In the genomic region with DNA sequence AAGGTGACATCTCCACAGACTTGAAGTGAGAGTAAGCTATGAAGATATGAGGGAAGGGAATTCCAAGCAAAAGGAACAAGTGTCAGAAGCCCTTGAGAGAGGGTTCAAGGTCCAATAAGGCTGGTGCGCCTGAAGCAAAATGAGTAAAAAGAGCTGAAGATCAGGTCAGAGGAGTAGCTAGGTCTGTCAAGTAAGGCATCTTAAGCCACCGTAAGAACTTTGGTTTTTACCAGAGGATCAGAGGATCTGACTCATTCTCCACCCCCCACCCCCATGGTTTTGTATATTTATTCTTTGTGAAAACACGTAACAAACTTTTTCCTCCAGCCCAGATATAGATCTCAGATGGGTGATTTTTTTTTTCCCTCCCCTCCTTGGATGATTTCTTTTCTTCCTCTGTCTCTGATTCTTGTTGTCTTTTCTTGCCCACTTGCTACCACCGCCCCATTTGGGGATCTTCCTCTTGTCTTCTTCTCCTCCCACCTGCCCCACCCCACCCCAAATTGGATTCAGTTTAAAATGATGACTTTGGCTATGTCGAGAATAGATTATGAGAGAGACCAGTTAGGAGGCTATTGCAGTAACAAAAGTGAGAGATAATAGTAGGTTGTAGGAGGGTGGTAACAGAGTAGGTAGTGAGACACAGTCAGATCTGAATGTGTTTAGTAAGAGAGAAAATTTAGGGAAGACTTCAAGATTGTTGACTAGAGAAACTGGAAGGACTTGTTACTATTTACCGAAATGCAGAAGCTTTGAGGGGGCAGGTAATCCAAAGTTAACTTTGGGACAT, we compare ENCODE assay signal across 11 cellular contexts. TPM values are rescaled to one million over a fixed set of nuclear protein-coding genes. Genes with fewer than 3 reads are reported as not detected.
A peak's percentile ranks its signal among the peaks of the same experiment; 100 is the strongest.
DNase-seq lines count a peak whose midpoint lies in the region; ATAC-seq and TF ChIP-seq lines count a peak whose summit lies in the region.
"Had no signal": no experiment of that assay in that cellular context is flagged by ENCODE, and none has a peak within 500 bp of the region (broad histone marks: within the 10 kb centered on the region; RNA-seq: fewer than 3 reads in every experiment).

No MANE protein-coding gene starts in this region.

- peak overlapping the region; percentile 71 for H3K27ac Mint-ChIP-seq in HFFc6
- peak overlapping the region; percentile 86 for H3K27ac Mint-ChIP-seq in activated T-helper 17 cell treated with anti-CD3 and anti-CD28 coated beads, Interleukin-2, amount 50 U/mL, for 72 hours
- H3K27ac Mint-ChIP-seq in progenitor cell of endocrine pancreas = peak overlapping the region; percentile 79
- H3K27ac Mint-ChIP-seq in type B pancreatic cell = no peak overlapping the region

- TF ChIP-seq CTCF in HFFc6 (IDR thresholded peaks at IDR 0.05) (no peak), progenitor cell of endocrine pancreas (IDR thresholded peaks at IDR 0.05; ENCODE audit: unreplicated experiment) (no peak), mammary epithelial cell (conservative IDR thresholded peaks at IDR 0.05 in 1 of 2, IDR thresholded peaks at IDR 0.05 in 1 of 2; ENCODE audit: extremely low read depth in 1 of 2, insufficient read depth in 1 of 2, low read depth in 1 of 2, low read length in 2 of 2) (no peak), type B pancreatic cell (conservative IDR thresholded peaks at IDR 0.05) (no peak), tibial artery (IDR thresholded peaks at IDR 0.05) (no peak)

- DNase-seq in AG08396 (ENCODE audit: low spot score) = peak; percentile 49
- peak; percentile 49 for DNase-seq in HFFc6
- no peak for DNase-seq in progenitor cell of endocrine pancreas (ENCODE audit: low spot score, unreplicated experiment)
- DNase-seq in mammary epithelial cell = no peak
- DNase-seq in type B pancreatic cell (ENCODE audit: extremely low spot score, unreplicated experiment) = no peak
- DNase-seq in tibial artery = no peak
- DNase-seq: NCI-H510A, SHP77 treated with DMSO at 0.1 percent for 48 hours had no signal

- H3K9me3 Mint-ChIP-seq in HFFc6 = no peaks in the 10 kb centered on the region
- H3K9me3 Mint-ChIP-seq in activated T-helper 17 cell treated with anti-CD3 and anti-CD28 coated beads, Interleukin-2, amount 50 U/mL, for 72 hours = no peaks in the 10 kb centered on the region
- H3K9me3 Mint-ChIP-seq in progenitor cell of endocrine pancreas (ENCODE audit: low read depth) = no peaks in the 10 kb centered on the region
- no peaks in the 10 kb centered on the region for H3K9me3 Mint-ChIP-seq in type B pancreatic cell

- ATAC-seq in activated T-helper 17 cell treated with anti-CD3 and anti-CD28 coated beads, Interleukin-2, amount 50 U/mL, for 72 hours (replicated peaks) = peak; percentile 89
- no peak for ATAC-seq in GM19324 (IDR thresholded peaks at IDR 0.05; ENCODE audit: low FRiP score, unreplicated experiment)

- no peak overlapping the region for H3K27ac ChIP-seq in mammary epithelial cell (ENCODE audit: insufficient read depth, low read depth, low read length)
- H3K27ac ChIP-seq in tibial artery = no peak overlapping the region
- H3K27ac ChIP-seq: BLaER1 treated with 17β-estradiol and CSF1 and Interleukin-3, amounts not matched to agents 10 nM and 100 nM had no signal

- peaks cover 13% of the 10 kb centered on the region for H3K36me3 ChIP-seq in mammary epithelial cell (ENCODE audit: insufficient read depth, low read length)
- peaks cover 13 to 26% (median 25%) of the 10 kb centered on the region in 3 donors for H3K36me3 ChIP-seq in tibial artery

- intact Hi-C loops in mammary epithelial cell (cut with micrococcal nuclease) (loop anchor here (10.0 kb wide), 1 partner anchor 673 kb away; no protein-coding TSS in a partner anchor), tibial artery (cut with DNase I; ENCODE audit: low total_unique reads) (no loop called here)

- in situ Hi-C loops in mammary epithelial cell (cut with MboI; ENCODE audit: low sequenced_read_pairs in 2 of 2) = no loop called here

- no peak overlapping the region for H3K4me2 ChIP-seq in mammary epithelial cell (ENCODE audit: insufficient read depth, low read depth, low read length)
- H3K4me2 ChIP-seq: BLaER1 treated with 17β-estradiol and CSF1 and Interleukin-3, amounts not matched to agents 10 nM and 100 nM had no signal

- dilution Hi-C loops in mammary epithelial cell (cut with HindIII; ENCODE audit: low sequenced_read_pairs) = no loop called here

- H3K4me3 Mint-ChIP-seq in HFFc6 (peak overlapping the region; percentile 61), progenitor cell of endocrine pancreas (ENCODE audit: low read depth) (no peak overlapping the region), type B pancreatic cell (no peak overlapping the region)
- peak overlapping the region; percentile 74 for H3K4me3 Mint-ChIP-seq in activated T-helper 17 cell treated with anti-CD3 and anti-CD28 coated beads, Interleukin-2, amount 50 U/mL, for 72 hours

- 89% methylated on average over 5 of the region's 6 CpGs for WGBS in mammary epithelial cell (ENCODE audit: low coverage, missing lambda C conversion rate)

- peaks cover 12% of the 10 kb centered on the region for H3K4me1 ChIP-seq in mammary epithelial cell (ENCODE audit: insufficient read depth, low read length)
- H3K4me1 ChIP-seq in tibial artery = peaks cover 0 to 9% (median 5%) of the 10 kb centered on the region in 4 donors

- H3K36me3 Mint-ChIP-seq in HFFc6 (ENCODE audit: low read depth) (peaks cover 42% of the 10 kb centered on the region), progenitor cell of endocrine pancreas (ENCODE audit: insufficient read depth) (peaks cover 13% of the 10 kb centered on the region), type B pancreatic cell (peaks cover 21% of the 10 kb centered on the region)
- peaks cover 59% of the 10 kb centered on the region for H3K36me3 Mint-ChIP-seq in activated T-helper 17 cell treated with anti-CD3 and anti-CD28 coated beads, Interleukin-2, amount 50 U/mL, for 72 hours (ENCODE audit: low read depth)

- H3K9me3 ChIP-seq in mammary epithelial cell (replicated peaks; ENCODE audit: insufficient read depth, low read length) = no peaks in the 10 kb centered on the region
- H3K9me3 ChIP-seq in tibial artery = no peaks in the 10 kb centered on the region
- H3K9me3 ChIP-seq: BLaER1 treated with 17β-estradiol and CSF1 and Interleukin-3, amounts not matched to agents 10 nM and 100 nM had no signal

- H3K4me3 ChIP-seq in mammary epithelial cell (replicated peaks in 1 of 3; ENCODE audit: insufficient read depth in 1 of 3, low read depth in 2 of 3, low read length in 3 of 3) (no peak overlapping the region), tibial artery (no peak overlapping the region)
- H3K4me3 ChIP-seq: BLaER1 treated with 17β-estradiol and CSF1 and Interleukin-3, amounts not matched to agents 10 nM and 100 nM had no signal

- no peak overlapping the region for H2AFZ ChIP-seq in mammary epithelial cell (ENCODE audit: low read depth, low read length)

- H3K27me3 Mint-ChIP-seq in HFFc6 (ENCODE audit: insufficient read depth) = peaks cover 2% of the 10 kb centered on the region
- H3K27me3 Mint-ChIP-seq in activated T-helper 17 cell treated with anti-CD3 and anti-CD28 coated beads, Interleukin-2, amount 50 U/mL, for 72 hours = no peaks in the 10 kb centered on the region
- H3K27me3 Mint-ChIP-seq in progenitor cell of endocrine pancreas = no peaks in the 10 kb centered on the region
- H3K27me3 Mint-ChIP-seq in type B pancreatic cell = no peaks in the 10 kb centered on the region

- H3K79me2 ChIP-seq in mammary epithelial cell (ENCODE audit: insufficient read depth, low read length) = peaks cover 51% of the 10 kb centered on the region

- CTCF ChIA-PET in mammary epithelial cell (lab: Charles Lee; ENCODE audit: low non-redundant PET) = no interaction called here

- peaks cover 3% of the 10 kb centered on the region for H4K20me1 ChIP-seq in mammary epithelial cell (ENCODE audit: insufficient read depth, low read length)

- BruUV-seq in mammary epithelial cell (replicated peaks; lab: Mats Ljungman, UMichigan) = no TSS peak

- H3K27me3 ChIP-seq in mammary epithelial cell (ENCODE audit: insufficient read depth, low read length) (no peaks in the 10 kb centered on the region), tibial artery (no peaks in the 10 kb centered on the region)
- H3K27me3 ChIP-seq: BLaER1 treated with 17β-estradiol and CSF1 and Interleukin-3, amounts not matched to agents 10 nM and 100 nM had no signal

- no peak overlapping the region for H3K9ac ChIP-seq in mammary epithelial cell (ENCODE audit: insufficient read depth, low read length)
- H3K9ac ChIP-seq: BLaER1 treated with 17β-estradiol and CSF1 and Interleukin-3, amounts not matched to agents 10 nM and 100 nM had no signal

- peaks cover 59% of the 10 kb centered on the region for H3K4me1 Mint-ChIP-seq in HFFc6 (ENCODE audit: low read depth)
- H3K4me1 Mint-ChIP-seq in activated T-helper 17 cell treated with anti-CD3 and anti-CD28 coated beads, Interleukin-2, amount 50 U/mL, for 72 hours = peaks cover 59% of the 10 kb centered on the region
- H3K4me1 Mint-ChIP-seq in progenitor cell of endocrine pancreas (ENCODE audit: low read depth) = peaks cover 13% of the 10 kb centered on the region
- H3K4me1 Mint-ChIP-seq in type B pancreatic cell (ENCODE audit: unreplicated experiment) = peaks cover 14% of the 10 kb centered on the region

RNA-seq across cellular contexts. Expression of a gene that starts 6.1 kb away (rescaled TPM):
- total RNA-seq in HFFc6 (2021; fragmentation: NEBNext Ultra II Directional; extraction: Animal tissue kit (Norgen Biotek cat#: 25700)) = 10 to 100 TPM; 19.9 to 26.9 (median 22.0) TPM
- total RNA-seq in activated T-helper 17 cell treated with anti-CD3 and anti-CD28 coated beads, Interleukin-2, amount 50 U/mL, for 72 hours = 10 to 100 TPM; 31.6 to 49.9 TPM
- 24.0 and 24.4 TPM in 2 replicates for total RNA-seq in progenitor cell of endocrine pancreas
- 10 to 100 TPM; 21.8 to 27.9 TPM for total RNA-seq in mammary epithelial cell
- 23.9 TPM for polyA plus RNA-seq in mammary epithelial cell
- 7.3 TPM for polyA minus RNA-seq in mammary epithelial cell
- 28.5 and 31.9 TPM in 2 replicates for total RNA-seq in type B pancreatic cell (ENCODE audit: low replicate concordance)

RNA-seq across cellular contexts. Expression of a gene that starts 6.3 kb away (rescaled TPM):
- total RNA-seq in HFFc6 (2021; fragmentation: NEBNext Ultra II Directional; extraction: Animal tissue kit (Norgen Biotek cat#: 25700)) = 100 to 1,000 TPM; 161 to 205 (median 180) TPM
- total RNA-seq in activated T-helper 17 cell treated with anti-CD3 and anti-CD28 coated beads, Interleukin-2, amount 50 U/mL, for 72 hours = 100 to 1,000 TPM; 196 to 205 TPM
- total RNA-seq in progenitor cell of endocrine pancreas (154 and 155 TPM in 2 replicates), mammary epithelial cell (100 to 1,000 TPM in 1 of 2 donors, 10 to 100 TPM in 1; 85.9 to 176 TPM), type B pancreatic cell (ENCODE audit: low replicate concordance) (154 and 163 TPM in 2 replicates)
- 41.2 TPM for polyA plus RNA-seq in mammary epithelial cell
- 58.5 TPM for polyA minus RNA-seq in mammary epithelial cell

RNA-seq across cellular contexts. Expression of a gene that starts 54.7 kb away (rescaled TPM):
- total RNA-seq in HFFc6 (2021; fragmentation: NEBNext Ultra II Directional; extraction: Animal tissue kit (Norgen Biotek cat#: 25700)) = 1 to 10 TPM; 4.1 to 6.7 (median 5.6) TPM
- total RNA-seq in activated T-helper 17 cell treated with anti-CD3 and anti-CD28 coated beads, Interleukin-2, amount 50 U/mL, for 72 hours = 10 to 100 TPM; 16.5 to 26.8 TPM
- total RNA-seq in progenitor cell of endocrine pancreas (60.9 and 63.7 TPM in 2 replicates), mammary epithelial cell (1 to 10 TPM; 7.2 to 8.9 TPM), type B pancreatic cell (ENCODE audit: low replicate concordance) (20.1 and 33.6 TPM in 2 replicates)
- polyA plus RNA-seq in mammary epithelial cell = 1.3 TPM
- 0.88 TPM for polyA minus RNA-seq in mammary epithelial cell

Comparison
In these comparisons a context has a peak if more than half of its experiments do, and no peak if none do; other contexts are left out.
1. DNase-seq: peak in AG08396 (single experiment) and HFFc6 (single experiment); none in progenitor cell of endocrine pancreas (single experiment), mammary epithelial cell (single experiment), type B pancreatic cell (single experiment) and tibial artery (0 of 2).
2. H3K4me3 Mint-ChIP-seq: peak in HFFc6 (single experiment) and activated T-helper 17 cell treated with anti-CD3 and anti-CD28 coated beads, Interleukin-2, amount 50 U/mL, for 72 hours (single experiment); none in progenitor cell of endocrine pancreas (single experiment) and type B pancreatic cell (single experiment).